30 cellular contexts compared by ENCODE assay signal in the genomic region with DNA sequence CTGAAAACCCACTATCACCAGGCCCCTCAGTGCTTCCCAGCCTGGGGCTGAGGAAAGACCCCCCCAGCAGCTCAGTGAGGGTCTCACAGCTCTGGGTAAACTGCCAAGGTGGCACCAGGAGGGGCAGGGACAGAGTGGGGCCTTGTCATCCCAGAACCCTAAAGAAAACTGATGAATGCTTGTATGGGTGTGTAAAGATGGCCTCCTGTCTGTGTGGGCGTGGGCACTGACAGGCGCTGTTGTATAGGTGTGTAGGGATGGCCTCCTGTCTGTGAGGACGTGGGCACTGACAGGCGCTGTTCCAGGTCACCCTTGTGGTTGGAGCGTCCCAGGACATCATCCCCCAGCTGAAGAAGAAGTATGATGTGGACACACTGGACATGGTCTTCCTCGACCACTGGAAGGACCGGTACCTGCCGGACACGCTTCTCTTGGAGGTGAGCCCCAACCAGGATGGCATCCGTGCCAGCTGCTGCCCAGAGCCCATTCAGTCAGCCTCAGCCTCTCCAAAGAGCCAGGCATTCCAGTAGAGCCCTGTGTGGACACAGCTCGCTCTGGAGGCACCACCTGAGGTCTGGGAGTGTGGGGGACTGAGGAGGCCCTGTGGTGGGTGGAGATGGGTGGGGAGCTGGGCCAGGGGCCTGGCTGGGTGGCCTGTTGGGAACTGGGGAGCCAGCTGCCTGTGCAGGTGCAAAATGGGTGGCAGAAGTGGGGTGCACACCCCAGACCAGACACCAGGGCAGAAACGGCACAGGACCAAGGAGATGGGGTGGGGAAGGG. TPM values are rescaled to one million over a fixed set of nuclear protein-coding genes. Genes with fewer than 3 reads are reported as not detected.
DNase-seq lines count a peak whose midpoint lies in the region; ATAC-seq, FAIRE-seq and TF ChIP-seq lines count a peak whose summit lies in the region.
"Had no signal": no experiment of that assay in that cellular context is flagged by ENCODE, and none has a peak within 500 bp of the region (broad histone marks: within the 10 kb centered on the region; RNA-seq: fewer than 3 reads in every experiment).

No MANE protein-coding gene starts in this region.

- H3K27me3 Mint-ChIP-seq in GM23338 (ENCODE audit: insufficient read depth, low read depth, poor library complexity) = peaks cover 9% of the 10 kb centered on the region
- H3K27me3 Mint-ChIP-seq in activated naive CD4-positive, alpha-beta T cell treated with anti-CD3 and anti-CD28 coated beads, Interleukin-2, amount 10 ng/mL, durations not matched to agents 7 days and 5 days = no peaks in the 10 kb centered on the region

- H4K20me1 ChIP-seq in GM23338 (replicated peaks; ENCODE audit: insufficient read depth) (no peaks in the 10 kb centered on the region; the same call in 1 of the 2 replicates), K562 (replicated peaks; ENCODE audit: control insufficient read depth, insufficient read depth, low read length) (peaks cover 44% of the 10 kb centered on the region)

- H3K4me2 ChIP-seq in GM23338 (peak overlapping the region; percentile 81; the same call in 1 of the 2 replicates), K562 (ENCODE audit: insufficient read depth, low read length) (no peak overlapping the region)

- no peak for DNase-seq in GM23338 (ENCODE audit: low spot score)
- DNase-seq in K562 (ENCODE audit: extremely low read depth in 1 of 4, low spot score in 3 of 4) = no peak
- no peak for DNase-seq in AG20443 (ENCODE audit: low spot score)
- DNase-seq in activated naive CD4-positive, alpha-beta T cell treated with anti-CD3 and anti-CD28 coated beads, Interleukin-2, amount 10 ng/mL, durations not matched to agents 7 days and 5 days = no peak
- DNase-seq: activated CD4-positive, CD25-positive, alpha-beta regulatory T cell; activated naive CD4-positive, alpha-beta T cell treated with anti-CD3 and anti-CD28 coated beads, Interleukin-2, amount 50 U/mL, for 16 hours; gastrocnemius medialis; HFFc6; immature natural killer cell; Kasumi-1; NCI-H2171; NCI-H524 treated with DMSO at 0.1 percent for 48 hours; SIG-M5; stimulated activated CD4-positive, alpha-beta T cell treated with anti-CD3 and anti-CD28 coated beads, Interleukin-12 subunit alpha, Interleukin-12 subunit beta, amount 100 ng/mL, for 4 hours; stimulated activated CD4-positive, alpha-beta T cell treated with anti-CD3 and anti-CD28 coated beads, Interleukin-4, amount 100 ng/mL, for 1 hour; substantia nigra; T1000 had no signal

- peak overlapping the region in 1 of 2 experiments; percentile 80; a peak in 2 of 4 replicates for H3K9ac ChIP-seq in K562 (ENCODE audit: insufficient read depth in 1 of 2, low read depth in 2 of 2, low read length in 2 of 2)
- peak overlapping the region in 1 of 2 donors; percentile 58 for H3K9ac ChIP-seq in liver (ENCODE audit: low read depth in 1 of 2, low read length in 2 of 2)
- H3K9ac ChIP-seq in skeletal muscle tissue (ENCODE audit: low read depth in 1 of 3, low read length in 3 of 3) = peak overlapping the region in 2 of 3 donors; percentile 25 to 33

- intact Hi-C loops in K562 (cut with micrococcal nuclease) = no loop called here

- ATAC-seq in GM23338 = no peak
- ATAC-seq in K562 = no peak
- ATAC-seq in HG02610 (IDR thresholded peaks at IDR 0.05; ENCODE audit: unreplicated experiment) = no peak
- ATAC-seq in GM18868 (IDR thresholded peaks at IDR 0.05; ENCODE audit: unreplicated experiment) = no peak
- ATAC-seq: gastrocnemius medialis, left ventricle myocardium superior had no signal

- peaks cover 31% of the 10 kb centered on the region for H3K4me1 Mint-ChIP-seq in GM23338
- H3K4me1 Mint-ChIP-seq in activated naive CD4-positive, alpha-beta T cell treated with anti-CD3 and anti-CD28 coated beads, Interleukin-2, amount 10 ng/mL, durations not matched to agents 7 days and 5 days = no peaks in the 10 kb centered on the region

- H3K27ac ChIP-seq in GM23338 (ENCODE audit: low read depth) = no peak overlapping the region
- no peak overlapping the region for H3K27ac ChIP-seq in K562 (ENCODE audit: extremely low read depth, low read depth, low read length)
- peak overlapping the region; percentile 93 for H3K27ac ChIP-seq in liver (ENCODE audit: low read depth in 1 of 2, low read length in 2 of 2)
- H3K27ac ChIP-seq in skeletal muscle tissue (ENCODE audit: low read depth, low read length) = no peak overlapping the region
- H3K27ac ChIP-seq: esophagus muscularis mucosa, gastrocnemius medialis, right atrium auricular region had no signal

- CTCF ChIA-PET in K562 (lab: Yijun Ruan, JAX; ENCODE audit: low intra/inter-chr PET ratio) = no interaction called here
- CTCF ChIA-PET in activated naive CD4-positive, alpha-beta T cell treated with anti-CD3 and anti-CD28 coated beads, Interleukin-2, amount 10 ng/mL, durations not matched to agents 7 days and 5 days (lab: Charles Lee) = interaction anchor here (1.9 kb wide), 1 partner anchor 9 kb away, joined by 7 read pairs; no protein-coding TSS in a partner anchor

- peaks cover 8% of the 10 kb centered on the region; the same call in 1 of the 2 replicates for H3F3A ChIP-seq in GM23338 (replicated peaks; ENCODE audit: low read depth)

- no peaks in the 10 kb centered on the region for H3K9me2 ChIP-seq in GM23338 (ENCODE audit: insufficient read depth)

- H3K4me3 Mint-ChIP-seq in GM23338 = no peak overlapping the region
- no peak overlapping the region for H3K4me3 Mint-ChIP-seq in activated naive CD4-positive, alpha-beta T cell treated with anti-CD3 and anti-CD28 coated beads, Interleukin-2, amount 10 ng/mL, durations not matched to agents 7 days and 5 days
- H3K4me3 Mint-ChIP-seq: activated T-helper 1 cell treated with anti-CD3 and anti-CD28 coated beads, Interleukin-12 subunit alpha, Interleukin-12 subunit beta, Interleukin-2, Interleukin-4 antibody, amounts not matched to agents 30 ng/mL and 10 ng/mL and 1 ng/mL, durations not matched to agents 14 hours and 24 hours and 36 hours; CD14-positive monocyte; HFFc6; immature natural killer cell had no signal

- H3K79me2 ChIP-seq in GM23338 (replicated peaks; ENCODE audit: insufficient read depth) (no peaks in the 10 kb centered on the region), K562 (ENCODE audit: control insufficient read depth, insufficient read depth, low read length) (peaks cover 11% of the 10 kb centered on the region; the same call in 1 of the 3 replicates)

- no peaks in the 10 kb centered on the region for H3K9me3 ChIP-seq in K562 (replicated peaks; ENCODE audit: control insufficient read depth, insufficient read depth, low read depth, low read length)
- no peaks in the 10 kb centered on the region for H3K9me3 ChIP-seq in liver (ENCODE audit: control insufficient read depth in 4 of 4, low read length in 3 of 4)
- no peaks in the 10 kb centered on the region for H3K9me3 ChIP-seq in skeletal muscle tissue (ENCODE audit: control insufficient read depth in 3 of 3, low read length in 3 of 3)
- H3K9me3 ChIP-seq: esophagus muscularis mucosa, gastrocnemius medialis, pancreas, right atrium auricular region had no signal

- no peak for TF ChIP-seq EP300 in K562 (IDR thresholded peaks at IDR 0.05; ENCODE audit: low read length)

- no peaks in the 10 kb centered on the region for H3K27me3 ChIP-seq in GM23338 (ENCODE audit: insufficient read depth)
- H3K27me3 ChIP-seq in K562 (ENCODE audit: control insufficient read depth in 2 of 2, insufficient read depth in 2 of 2, low read length in 2 of 2) = no peaks in the 10 kb centered on the region
- no peaks in the 10 kb centered on the region for H3K27me3 ChIP-seq in liver (ENCODE audit: control insufficient read depth in 4 of 4, insufficient read depth in 4 of 4, low read length in 3 of 4)
- H3K27me3 ChIP-seq in skeletal muscle tissue (ENCODE audit: control insufficient read depth in 3 of 3, insufficient read depth in 3 of 3, low read length in 3 of 3) = no peaks in the 10 kb centered on the region
- H3K27me3 ChIP-seq: esophagus muscularis mucosa, gastrocnemius medialis, pancreas, right atrium auricular region had no signal

- no peak overlapping the region for H3K27ac Mint-ChIP-seq in GM23338
- no peak overlapping the region for H3K27ac Mint-ChIP-seq in activated naive CD4-positive, alpha-beta T cell treated with anti-CD3 and anti-CD28 coated beads, Interleukin-2, amount 10 ng/mL, durations not matched to agents 7 days and 5 days
- H3K27ac Mint-ChIP-seq: activated T-helper 1 cell treated with anti-CD3 and anti-CD28 coated beads, Interleukin-12 subunit alpha, Interleukin-12 subunit beta, Interleukin-2, Interleukin-4 antibody, amounts not matched to agents 30 ng/mL and 10 ng/mL and 1 ng/mL, durations not matched to agents 14 hours and 24 hours and 36 hours; HFFc6 had no signal

- BruUV-seq in K562 (replicated peaks; lab: Mats Ljungman, UMichigan) = no TSS peak

- H3K36me3 ChIP-seq in GM23338 (ENCODE audit: insufficient read depth) (no peaks in the 10 kb centered on the region), K562 (ENCODE audit: control insufficient read depth, insufficient read depth, low read length) (peaks cover 69% of the 10 kb centered on the region; the same call in 2 of the 3 replicates), liver (ENCODE audit: control insufficient read depth in 4 of 4, insufficient read depth in 3 of 4, low read depth in 1 of 4, low read length in 3 of 4) (peaks cover 2 to 28% (median 9%) of the 10 kb centered on the region in 4 donors), skeletal muscle tissue (ENCODE audit: control insufficient read depth in 3 of 3, insufficient read depth in 3 of 3, low read length in 3 of 3) (peaks cover 34 to 51% (median 35%) of the 10 kb centered on the region in 3 donors)

- TF ChIP-seq RAD21 in K562 (CRISPR knock-in tag; conservative IDR thresholded peaks at IDR 0.05 in 1 of 2, IDR thresholded peaks at IDR 0.05 in 1 of 2) = no peak
- no peak for TF ChIP-seq RAD21 in liver (IDR thresholded peaks at IDR 0.05)

- in situ Hi-C loops in K562 (cut with MboI) = no loop called here

- FAIRE-seq in K562 (lab: Jason Lieb, UNC) = no peak
- FAIRE-seq: bronchial epithelial cell, colon, pancreas had no signal

- no peak overlapping the region for H3K4me3 ChIP-seq in GM23338
- no peak overlapping the region for H3K4me3 ChIP-seq in K562
- no peak overlapping the region for H3K4me3 ChIP-seq in liver (ENCODE audit: low read depth in 1 of 3, low read length in 3 of 3)
- H3K4me3 ChIP-seq in skeletal muscle tissue (ENCODE audit: low read length in 3 of 3) = no peak overlapping the region
- H3K4me3 ChIP-seq: esophagus muscularis mucosa, gastrocnemius medialis, right atrium auricular region had no signal

- peaks cover 6% of the 10 kb centered on the region; the same call in 2 of the 3 replicates for H3K36me3 Mint-ChIP-seq in GM23338 (ENCODE audit: low read depth)
- H3K36me3 Mint-ChIP-seq in activated naive CD4-positive, alpha-beta T cell treated with anti-CD3 and anti-CD28 coated beads, Interleukin-2, amount 10 ng/mL, durations not matched to agents 7 days and 5 days = peaks cover 3% of the 10 kb centered on the region

- H2AFZ ChIP-seq in GM23338 (no peak overlapping the region), K562 (ENCODE audit: low read depth, low read length) (no peak overlapping the region)

- peak; percentile 13; the same call in 1 of the 2 replicates for TF ChIP-seq POLR2A in K562 (conservative IDR thresholded peaks at IDR 0.05)

- 86% methylated on average over 12 of the region's 12 CpGs for WGBS in K562 (ENCODE audit: insufficient coverage, low coverage, missing lambda C conversion rate)
- 88% methylated on average over 12 of the region's 12 CpGs for WGBS in liver

- H3K9me1 ChIP-seq in K562 (ENCODE audit: control insufficient read depth, insufficient read depth, low read length) = peaks cover 4% of the 10 kb centered on the region

- no peaks in the 10 kb centered on the region; the same call in 2 of the 3 replicates for H3K9me3 Mint-ChIP-seq in GM23338
- H3K9me3 Mint-ChIP-seq in activated naive CD4-positive, alpha-beta T cell treated with anti-CD3 and anti-CD28 coated beads, Interleukin-2, amount 10 ng/mL, durations not matched to agents 7 days and 5 days = no peaks in the 10 kb centered on the region
- H3K9me3 Mint-ChIP-seq: activated T-helper 1 cell treated with anti-CD3 and anti-CD28 coated beads, Interleukin-12 subunit alpha, Interleukin-12 subunit beta, Interleukin-2, Interleukin-4 antibody, amounts not matched to agents 30 ng/mL and 10 ng/mL and 1 ng/mL, durations not matched to agents 14 hours and 24 hours and 36 hours; CD14-positive monocyte; HFFc6; immature natural killer cell; nephron had no signal

- H3K4me1 ChIP-seq in GM23338 (ENCODE audit: insufficient read depth) = peaks cover 14% of the 10 kb centered on the region
- H3K4me1 ChIP-seq in K562 (replicated peaks in 1 of 2; ENCODE audit: control insufficient read depth in 2 of 2, insufficient read depth in 2 of 2, low read length in 2 of 2) = peaks cover 23 to 70% of the 10 kb centered on the region in 2 experiments
- H3K4me1 ChIP-seq in liver (ENCODE audit: control insufficient read depth in 4 of 4, insufficient read depth in 4 of 4, low read length in 3 of 4) = peaks cover 29 to 71% (median 47%) of the 10 kb centered on the region in 4 donors
- peaks cover 25 to 33% (median 29%) of the 10 kb centered on the region in 3 donors for H3K4me1 ChIP-seq in skeletal muscle tissue (ENCODE audit: control insufficient read depth in 3 of 3, insufficient read depth in 3 of 3, low read length in 3 of 3)

- POLR2A ChIA-PET in K562 (lab: Yijun Ruan, JAX) = interaction anchor here (0.5 to 13.7 kb wide), 10 partner anchors 10 to 348 kb away, joined by 3 to 115 read pairs (median 4); partner anchors contain the start of gene TRMT2A

- TF ChIP-seq CTCF in GM23338 (conservative IDR thresholded peaks at IDR 0.05; ENCODE audit: low read depth in 2 of 2) (no peak), K562 (IDR thresholded peaks at IDR 0.05 in 2 of 3, conservative IDR thresholded peaks at IDR 0.05 in 1 of 3; ENCODE audit: insufficient read depth in 2 of 3, low read depth in 1 of 3, low read length in 3 of 3) (no peak), liver (IDR thresholded peaks at IDR 0.05; ENCODE audit: low read depth, low read length, missing input control) (no peak)

RNA-seq across cellular contexts. Expression of gene TXNRD2, which starts 22.4 kb away (rescaled TPM):
- 11.2 and 14.1 TPM in 2 replicates for total RNA-seq in GM23338 (2014; rRNA removed; shearing (Covaris generic))
- 9.2 and 12.4 TPM in 2 replicates for polyA plus RNA-seq in GM23338 (2016; fragmentation: Nextera tagmentation; extraction: Ambion mirVana)
- 156 and 367 TPM in 2 replicates for total RNA-seq in K562 (2011; cell fraction: chromatin; rRNA removed; ENCODE audit: low replicate concordance)
- total RNA-seq in K562 (2011; cell fraction: nucleolus; rRNA removed) = 176 and 216 TPM in 2 replicates
- 160 and 165 TPM in 2 replicates for total RNA-seq in K562 (2011; cell fraction: nucleoplasm; rRNA removed)
- total RNA-seq in K562 (2014; rRNA removed) = 49.4 and 60.7 TPM in 2 replicates
- 25.1 and 32.6 TPM in 2 replicates for total RNA-seq in K562 (2014; rRNA removed; fragmentation: Illumina TruSeq; extraction: Trizol)
- total RNA-seq in K562 (2015; rRNA removed; fragmentation: Illumina TruSeq; extraction: Trizol) = 45.9 and 50.4 TPM in 2 replicates
- 78.2 and 80.2 TPM in 2 replicates for total RNA-seq in K562 (2021)
- polyA plus RNA-seq in K562 (2011; rRNA removed) = 50.2 and 93.6 TPM in 2 replicates
- 84.2 and 98.0 TPM in 2 replicates for polyA plus RNA-seq in K562 (2011; cell fraction: cytosol; rRNA removed)
- polyA plus RNA-seq in K562 (2011; cell fraction: nucleus; rRNA removed) = 148 and 181 TPM in 2 replicates
- polyA plus RNA-seq in K562 (2012) = 83.1 and 83.5 TPM in 2 replicates
- polyA plus RNA-seq in K562 (2014; fragmentation: Illumina TruSeq; extraction: Trizol) = 45.0 and 66.1 TPM in 2 replicates
- 1 to 10 TPM; 3.3 to 4.4 TPM for polyA plus RNA-seq in K562 (2014; fragmentation: Nextera tagmentation; extraction: Ambion mirVana)
- 52.5 and 57.0 TPM in 2 replicates for polyA plus RNA-seq in K562 (2014; rRNA removed)
- 44.4 and 47.5 TPM in 2 replicates for polyA minus RNA-seq in K562 (2011; rRNA and poly(A)+ RNA removed)
- 55.3 and 75.6 TPM in 2 replicates for polyA minus RNA-seq in K562 (2011; cell fraction: cytosol; rRNA and poly(A)+ RNA removed)
- polyA minus RNA-seq in K562 (2011; cell fraction: nucleus; rRNA and poly(A)+ RNA removed) = 57.4 and 103 TPM in 2 replicates
- total RNA-seq in liver = 10 to 100 TPM; 22.2 to 30.2 TPM
- 10 to 100 TPM; 37.0 to 41.3 TPM for polyA plus RNA-seq in liver
- total RNA-seq in skeletal muscle tissue = 13.6 TPM

RNA-seq across cellular contexts. Expression of gene COMT, which starts 22.5 kb away (rescaled TPM):
- 29.8 and 35.1 TPM in 2 replicates for total RNA-seq in GM23338 (2014; rRNA removed; shearing (Covaris generic))
- 29.6 and 32.6 TPM in 2 replicates for polyA plus RNA-seq in GM23338 (2016; fragmentation: Nextera tagmentation; extraction: Ambion mirVana)
- total RNA-seq in K562 (2011; cell fraction: chromatin; rRNA removed; ENCODE audit: low replicate concordance) = 125 and 360 TPM in 2 replicates
- total RNA-seq in K562 (2011; cell fraction: nucleolus; rRNA removed) = 500 and 649 TPM in 2 replicates
- total RNA-seq in K562 (2011; cell fraction: nucleoplasm; rRNA removed) = 301 and 358 TPM in 2 replicates
- 334 and 497 TPM in 2 replicates for total RNA-seq in K562 (2014; rRNA removed)
- total RNA-seq in K562 (2014; rRNA removed; fragmentation: Illumina TruSeq; extraction: Trizol) = 29.4 and 46.3 TPM in 2 replicates
- total RNA-seq in K562 (2015; rRNA removed; fragmentation: Illumina TruSeq; extraction: Trizol) = 155 and 156 TPM in 2 replicates
- total RNA-seq in K562 (2021) = 348 and 351 TPM in 2 replicates
- polyA plus RNA-seq in K562 (2011; rRNA removed) = 185 and 498 TPM in 2 replicates
- 652 and 657 TPM in 2 replicates for polyA plus RNA-seq in K562 (2011; cell fraction: cytosol; rRNA removed)
- polyA plus RNA-seq in K562 (2011; cell fraction: nucleus; rRNA removed) = 321 and 432 TPM in 2 replicates
- 279 and 699 TPM in 2 replicates for polyA plus RNA-seq in K562 (2012)
- 108 and 305 TPM in 2 replicates for polyA plus RNA-seq in K562 (2014; fragmentation: Illumina TruSeq; extraction: Trizol)
- polyA plus RNA-seq in K562 (2014; fragmentation: Nextera tagmentation; extraction: Ambion mirVana) = 10 to 100 TPM; 12.5 to 39.6 TPM
- polyA plus RNA-seq in K562 (2014; rRNA removed) = 263 and 317 TPM in 2 replicates
- polyA minus RNA-seq in K562 (2011; rRNA and poly(A)+ RNA removed) = 92.9 and 123 TPM in 2 replicates
- 148 and 344 TPM in 2 replicates for polyA minus RNA-seq in K562 (2011; cell fraction: cytosol; rRNA and poly(A)+ RNA removed)
- 63.8 and 154 TPM in 2 replicates for polyA minus RNA-seq in K562 (2011; cell fraction: nucleus; rRNA and poly(A)+ RNA removed)
- total RNA-seq in liver = 100 to 1,000 TPM in 1 of 2 donors, 10 to 100 TPM in 1; 75.3 to 136 TPM
- 100 to 1,000 TPM; 156 to 430 TPM for polyA plus RNA-seq in liver
- 25.6 TPM for total RNA-seq in skeletal muscle tissue

RNA-seq across cellular contexts. Expression of gene ARVCF, which starts 52.6 kb away (rescaled TPM):
- total RNA-seq in GM23338 (2014; rRNA removed; shearing (Covaris generic)) = 87.3 and 122 TPM in 2 replicates
- polyA plus RNA-seq in GM23338 (2016; fragmentation: Nextera tagmentation; extraction: Ambion mirVana) (15.3 and 15.6 TPM in 2 replicates), K562 (2011; rRNA removed) (35.2 and 71.6 TPM in 2 replicates), K562 (2014; fragmentation: Illumina TruSeq; extraction: Trizol) (8.0 and 15.9 TPM in 2 replicates), K562 (2014; fragmentation: Nextera tagmentation; extraction: Ambion mirVana) (under 1 TPM; 0.03 to 0.17 TPM), K562 (2014; rRNA removed) (42.5 and 97.4 TPM in 2 replicates), liver (10 to 100 TPM in 1 of 2 donors, 1 to 10 TPM in 1; 3.8 to 10.6 TPM)
- total RNA-seq in K562 (2011; cell fraction: chromatin; rRNA removed; ENCODE audit: low replicate concordance) = 114 and 328 TPM in 2 replicates
- 214 and 270 TPM in 2 replicates for total RNA-seq in K562 (2011; cell fraction: nucleolus; rRNA removed)
- 106 and 131 TPM in 2 replicates for total RNA-seq in K562 (2011; cell fraction: nucleoplasm; rRNA removed)
- total RNA-seq in K562 (2014; rRNA removed) (49.3 and 54.2 TPM in 2 replicates), K562 (2014; rRNA removed; fragmentation: Illumina TruSeq; extraction: Trizol) (2.2 and 4.5 TPM in 2 replicates), K562 (2015; rRNA removed; fragmentation: Illumina TruSeq; extraction: Trizol) (13.3 and 15.6 TPM in 2 replicates), K562 (2021) (46.5 and 50.6 TPM in 2 replicates), liver (10 to 100 TPM; 41.6 to 48.8 TPM), skeletal muscle tissue (49.6 TPM)
- polyA plus RNA-seq in K562 (2011; cell fraction: cytosol; rRNA removed) = 134 and 673 TPM in 2 replicates
- polyA plus RNA-seq in K562 (2011; cell fraction: nucleus; rRNA removed) = 407 and 424 TPM in 2 replicates
- polyA plus RNA-seq in K562 (2012) = 30.0 and 31.2 TPM in 2 replicates
- polyA minus RNA-seq in K562 (2011; rRNA and poly(A)+ RNA removed) = 15.1 and 15.6 TPM in 2 replicates
- polyA minus RNA-seq in K562 (2011; cell fraction: cytosol; rRNA and poly(A)+ RNA removed) = 24.6 and 52.4 TPM in 2 replicates
- polyA minus RNA-seq in K562 (2011; cell fraction: nucleus; rRNA and poly(A)+ RNA removed) = 96.8 and 145 TPM in 2 replicates

RNA-seq across cellular contexts. Expression of gene TANGO2, which starts 56.9 kb away (rescaled TPM):
- 15.0 and 20.2 TPM in 2 replicates for total RNA-seq in GM23338 (2014; rRNA removed; shearing (Covaris generic))
- polyA plus RNA-seq in GM23338 (2016; fragmentation: Nextera tagmentation; extraction: Ambion mirVana) (6.7 and 6.9 TPM in 2 replicates), K562 (2011; rRNA removed) (94.9 and 115 TPM in 2 replicates), K562 (2014; fragmentation: Illumina TruSeq; extraction: Trizol) (88.3 and 89.4 TPM in 2 replicates), K562 (2014; fragmentation: Nextera tagmentation; extraction: Ambion mirVana) (10 to 100 TPM; 15.5 to 17.5 TPM), K562 (2014; rRNA removed) (89.6 and 92.5 TPM in 2 replicates), liver (10 to 100 TPM; 10.8 to 11.7 TPM)
- 160 and 395 TPM in 2 replicates for total RNA-seq in K562 (2011; cell fraction: chromatin; rRNA removed; ENCODE audit: low replicate concordance)
- 227 and 229 TPM in 2 replicates for total RNA-seq in K562 (2011; cell fraction: nucleolus; rRNA removed)
- total RNA-seq in K562 (2011; cell fraction: nucleoplasm; rRNA removed) = 196 and 211 TPM in 2 replicates
- total RNA-seq in K562 (2014; rRNA removed) (70.1 and 95.8 TPM in 2 replicates), K562 (2014; rRNA removed; fragmentation: Illumina TruSeq; extraction: Trizol) (36.1 and 45.9 TPM in 2 replicates), K562 (2015; rRNA removed; fragmentation: Illumina TruSeq; extraction: Trizol) (55.8 and 57.2 TPM in 2 replicates), K562 (2021) (94.1 and 97.3 TPM in 2 replicates), liver (100 to 1,000 TPM in 1 of 2 donors, 10 to 100 TPM in 1; 20.5 to 153 TPM), skeletal muscle tissue (13.6 TPM)
- 157 and 209 TPM in 2 replicates for polyA plus RNA-seq in K562 (2011; cell fraction: cytosol; rRNA removed)
- 157 and 195 TPM in 2 replicates for polyA plus RNA-seq in K562 (2011; cell fraction: nucleus; rRNA removed)
- polyA plus RNA-seq in K562 (2012) = 68.2 and 73.0 TPM in 2 replicates
- polyA minus RNA-seq in K562 (2011; rRNA and poly(A)+ RNA removed) = 130 and 186 TPM in 2 replicates
- polyA minus RNA-seq in K562 (2011; cell fraction: cytosol; rRNA and poly(A)+ RNA removed) = 73.2 and 76.1 TPM in 2 replicates
- 63.1 and 85.0 TPM in 2 replicates for polyA minus RNA-seq in K562 (2011; cell fraction: nucleus; rRNA and poly(A)+ RNA removed)

Comparison
In these comparisons a context has a peak if more than half of its experiments do, and no peak if none do; other contexts are left out.
1. H3K27ac ChIP-seq: peak in liver (2 of 2); none in GM23338 (single experiment), K562 (single experiment) and skeletal muscle tissue (single experiment).